Comparison of ENCODE assay signal across 27 cellular contexts in the genomic region with DNA sequence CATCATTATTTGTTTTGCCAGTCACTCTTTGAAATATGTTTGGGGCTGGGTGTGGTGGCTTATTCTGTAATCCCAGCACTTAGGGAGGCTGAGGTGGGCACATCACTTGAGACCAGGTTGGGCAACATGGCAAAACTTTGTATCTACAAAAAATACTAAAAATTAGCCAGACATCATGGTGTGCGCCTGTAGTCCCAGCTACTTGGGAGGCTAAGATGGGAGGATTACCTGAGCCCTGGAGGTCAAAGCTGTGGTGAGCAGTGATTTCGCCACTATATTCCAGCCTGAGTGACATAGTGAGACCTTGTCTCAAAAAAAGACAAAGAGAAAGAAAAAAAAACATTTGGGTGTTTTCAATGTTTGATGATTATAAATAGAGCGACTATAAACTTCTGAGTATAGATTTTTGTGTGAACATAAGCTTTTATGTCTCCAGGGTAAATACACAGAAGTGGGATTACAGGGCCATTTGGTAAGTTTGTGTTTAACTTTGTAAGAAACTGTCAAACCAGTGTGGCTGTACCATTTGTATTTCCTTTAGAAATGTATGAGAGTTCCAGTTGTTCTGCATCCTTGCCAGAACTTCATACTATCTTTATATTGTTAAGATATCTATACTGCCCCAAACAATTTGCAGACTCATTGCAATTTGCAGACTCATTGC.
"Had no signal": no experiment of that assay in that cellular context is flagged by ENCODE, and none has a peak within 500 bp of the region (broad histone marks: within the 10 kb centered on the region; RNA-seq: fewer than 3 reads in every experiment).

No MANE protein-coding gene starts in this region.

- ATAC-seq: esophagus mucosa, gastroesophageal sphincter, heart left ventricle, left ventricle myocardium superior, sciatic nerve had no signal

- H3K4me2 ChIP-seq: smooth muscle cell had no signal

- H3K4me3 ChIP-seq: colonic mucosa, gastroesophageal sphincter, heart left ventricle, lung, ovary, smooth muscle cell, stomach, thyroid gland had no signal

- H3K9me3 ChIP-seq: colonic mucosa, gastroesophageal sphincter, heart left ventricle, ovary, stomach, thyroid gland had no signal

- H3K4me1 ChIP-seq: colonic mucosa had no signal

- DNase-seq: colonic mucosa; effector CD8-positive, alpha-beta T cell; endodermal cell; foreskin fibroblast; heart left ventricle; hypothalamus; immature natural killer cell; islet precursor cell; kidney glomerular epithelial cell; left ventricle myocardium superior; naive B cell; occipital lobe; ovary; posterior cingulate gyrus; stimulated activated CD4-positive, alpha-beta T cell treated with anti-CD3 and anti-CD28 coated beads, Interleukin-12 subunit alpha, Interleukin-12 subunit beta, amount 100 ng/mL, for 4 hours; stimulated activated CD4-positive, alpha-beta T cell treated with anti-CD3 and anti-CD28 coated beads, Interleukin-1b, Interleukin-23, amount 100 ng/mL, for 48 hours; stimulated activated CD4-positive, alpha-beta T cell treated with anti-CD3 and anti-CD28 coated beads, Interleukin-4, amount 100 ng/mL, for 1 hour; stimulated activated CD8-positive, alpha-beta memory T cell treated with anti-CD3 and anti-CD28 coated beads, Interleukin-4, amount 100 ng/mL, for 48 hours; stimulated activated naive CD4-positive, alpha-beta T cell treated with Interleukin-2 at 50 U/mL for 16 hours; stomach; thyroid gland had no signal

- H3K27ac ChIP-seq: colonic mucosa, epithelial cell of prostate, gastroesophageal sphincter, heart left ventricle, ovary, stomach, thyroid gland had no signal

- H3K36me3 ChIP-seq: colonic mucosa, gastroesophageal sphincter, heart left ventricle, ovary, thyroid gland had no signal

- H3K27me3 ChIP-seq: colonic mucosa, gastroesophageal sphincter, heart left ventricle, ovary, stomach, thyroid gland had no signal
